Comparison of ENCODE assay signal across 5 cellular contexts in the genomic region with DNA sequence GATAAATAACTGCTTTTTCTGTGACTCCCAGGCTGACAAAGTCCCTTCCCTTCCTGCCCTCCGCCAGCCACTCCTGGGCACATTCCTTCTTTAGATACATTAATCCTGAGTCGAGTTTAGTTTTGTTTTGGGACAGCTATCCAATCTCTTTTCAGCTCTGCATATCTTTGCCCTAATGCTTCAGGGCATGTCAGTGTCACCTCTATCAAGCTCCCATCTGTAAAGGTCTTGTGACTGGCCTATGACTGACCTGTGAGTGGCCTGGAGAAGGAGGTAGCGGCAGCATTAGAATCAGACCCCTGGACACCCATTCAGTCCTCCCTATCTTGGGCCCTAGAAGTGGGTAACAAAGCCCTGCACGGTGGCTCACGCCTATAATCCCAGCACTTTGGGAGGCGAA.
"Had no signal": no experiment of that assay in that cellular context is flagged by ENCODE, and none has a peak within 500 bp of the region (broad histone marks: within the 10 kb centered on the region; RNA-seq: fewer than 3 reads in every experiment).

No MANE protein-coding gene starts in this region.

- H3K27ac Mint-ChIP-seq: GM23338, H9 had no signal

- DNase-seq: H9, HCEC 1CT, IMR-90 had no signal

- H3K4me2 ChIP-seq: GM23338 had no signal

- H2AFZ ChIP-seq: GM23338 had no signal

- H3K4me3 ChIP-seq: GM23338, K562 had no signal

- H3K4me3 Mint-ChIP-seq: GM23338, H9 had no signal

- H3K4me1 Mint-ChIP-seq: GM23338, H9 had no signal
